10 cellular contexts compared by ENCODE assay signal in genomic region chr11:74418509-74418895, GRCh38. TPM values are rescaled to one million over a fixed set of nuclear protein-coding genes. Genes with fewer than 3 reads are reported as not detected.
DNase-seq lines count a peak whose midpoint lies in the region; ATAC-seq and TF ChIP-seq lines count a peak whose summit lies in the region.
"Had no signal": no experiment of that assay in that cellular context is flagged by ENCODE, and none has a peak within 500 bp of the region (broad histone marks: within the 10 kb centered on the region; RNA-seq: fewer than 3 reads in every experiment).

No MANE protein-coding gene starts in this region.

- H3K9me3 ChIP-seq in GM23248 (ENCODE audit: low read depth), result no peaks in the 10 kb centered on the region
- H3K9me3 ChIP-seq: neutrophil had no signal

- H3K4me3 ChIP-seq in GM23248 (no peak overlapping the region; the same call in 1 of the 2 replicates), rectal smooth muscle tissue (ENCODE audit: low read length) (no peak overlapping the region), lower leg skin (ENCODE audit: low read depth, poor library complexity, severe bottlenecking) (no peak overlapping the region)

- peak overlapping the region; percentile 61 for H3K4me2 ChIP-seq in GM23248 (ENCODE audit: unreplicated experiment)

- in situ Hi-C loops in GM23248 (cut with MboI), result no loop called here

- no peak for TF ChIP-seq POLR2A in lower leg skin (IDR thresholded peaks at IDR 0.05)

- peaks cover 10% of the 10 kb centered on the region; the same call in 1 of the 2 replicates for H3F3A ChIP-seq in GM23248 (ENCODE audit: insufficient read depth)

- WGBS in GM23248 (ENCODE audit: low coverage in 1 of 2, low lambda C conversion rate in 2 of 2, missing lambda C conversion rate in 2 of 2), 2 experiments, result 6 to 14% methylated on average over 1 of the region's 1 CpG
- 4 to 13% methylated on average over 1 of the region's 1 CpG for WGBS in lower leg skin, 2 donors

- no peak for TF ChIP-seq CTCF in lower leg skin (IDR thresholded peaks at IDR 0.05)

- no peaks in the 10 kb centered on the region for H3K27me3 ChIP-seq in GM23248 (replicated peaks; ENCODE audit: insufficient read depth)
- H3K27me3 ChIP-seq in rectal smooth muscle tissue (ENCODE audit: control insufficient read depth, insufficient read depth, low read length), result no peaks in the 10 kb centered on the region

- DNase-seq in GM23248, result peak; percentile 83
- peak; percentile 60 for DNase-seq in NCI-H2196 treated with DMSO at 0.1 percent for 48 hours (lab: John Stamatoyannopoulos, UW; ENCODE audit: unreplicated experiment)
- DNase-seq in dermis microvascular lymphatic vessel endothelial cell (ENCODE audit: low read depth in 2 of 2), result peak; percentile 72 to 87
- no peak for DNase-seq in NCI-H526 (lab: John Stamatoyannopoulos, UW)
- no peak for DNase-seq in lower leg skin (ENCODE audit: low spot score in 2 of 2)
- no peak for DNase-seq in NCI-H524 (lab: John Stamatoyannopoulos, UW)
- DNase-seq: MM.1S had no signal

- H2AFZ ChIP-seq in GM23248, result no peak overlapping the region

- no peaks in the 10 kb centered on the region for H3K79me2 ChIP-seq in GM23248 (ENCODE audit: insufficient read depth)

- H3K36me3 ChIP-seq in GM23248 (ENCODE audit: low read depth), result no peaks in the 10 kb centered on the region
- no peaks in the 10 kb centered on the region for H3K36me3 ChIP-seq in rectal smooth muscle tissue (ENCODE audit: control insufficient read depth, insufficient read depth, low read length)
- H3K36me3 ChIP-seq: neutrophil had no signal

- ATAC-seq in GM19395 (IDR thresholded peaks at IDR 0.05; ENCODE audit: unreplicated experiment), result no peak

- H3K9ac ChIP-seq in GM23248 (0 out of 2 replicates have a peak overlapping the region, but pooled peaks have one; percentile 24), rectal smooth muscle tissue (ENCODE audit: low read length) (no peak overlapping the region)

- H3K27ac ChIP-seq in GM23248, result peak overlapping the region; percentile 55
- H3K27ac ChIP-seq in rectal smooth muscle tissue (ENCODE audit: low read depth, low read length), result peak overlapping the region; percentile 5
- H3K27ac ChIP-seq: neutrophil had no signal

- H4K20me1 ChIP-seq in GM23248 (ENCODE audit: insufficient read depth), result no peaks in the 10 kb centered on the region

- H3K9me2 ChIP-seq in GM23248 (ENCODE audit: insufficient read depth), result no peaks in the 10 kb centered on the region

- intact Hi-C loops in lower leg skin (cut with DNase I; ENCODE audit: low total_unique reads), result no loop called here

- peaks cover 20% of the 10 kb centered on the region for H3K4me1 ChIP-seq in GM23248 (ENCODE audit: insufficient read depth)
- H3K4me1 ChIP-seq in rectal smooth muscle tissue (ENCODE audit: control insufficient read depth, insufficient read depth, low read length), result peaks cover 5% of the 10 kb centered on the region

RNA-seq across cellular contexts. Expression of gene PGM2L1, which starts 20.3 kb away (rescaled TPM):
- 4.6 and 5.2 TPM in 2 replicates for total RNA-seq in GM23248 (2014; rRNA removed; shearing (Covaris generic))
- polyA plus RNA-seq in GM23248 (2016; fragmentation: Nextera tagmentation; extraction: Ambion mirVana), result 4.7 and 5.1 TPM in 2 replicates
- total RNA-seq in dermis microvascular lymphatic vessel endothelial cell (36.6 and 55.6 TPM in 2 replicates), lower leg skin (1 to 10 TPM; 1.0 to 1.8 (median 1.2) TPM)

RNA-seq across cellular contexts. Expression of gene KCNE3, which starts 48.8 kb away (rescaled TPM):
- total RNA-seq in GM23248 (2014; rRNA removed; shearing (Covaris generic)), result 0.11 TPM in 1 of 2 replicates, not detected in the other
- polyA plus RNA-seq in GM23248 (2016; fragmentation: Nextera tagmentation; extraction: Ambion mirVana), result 0.24 and 0.38 TPM in 2 replicates
- total RNA-seq in dermis microvascular lymphatic vessel endothelial cell (0.51 and 1.0 TPM in 2 replicates), lower leg skin (1 to 10 TPM in 2 of 4 donors, under 1 TPM in 1, not detected in 1; 0.08 to 2.0 (median 1.9) TPM)

Comparison
In these comparisons a context has a peak if more than half of its experiments do, and no peak if none do; other contexts are left out.
1. DNase-seq: peak in GM23248 (single experiment), NCI-H2196 treated with DMSO at 0.1 percent for 48 hours (single experiment) and dermis microvascular lymphatic vessel endothelial cell (2 of 2); none in NCI-H526 (0 of 2), lower leg skin (0 of 2) and NCI-H524 (0 of 2).